19 cellular contexts compared by ENCODE assay signal in genomic region chr1:27203946-27204345, GRCh38. TPM values are rescaled to one million over a fixed set of nuclear protein-coding genes. Genes with fewer than 3 reads are reported as not detected.
DNase-seq lines count a peak whose midpoint lies in the region; ATAC-seq, FAIRE-seq and TF ChIP-seq lines count a peak whose summit lies in the region.
"Had no signal": no experiment of that assay in that cellular context is flagged by ENCODE, and none has a peak within 500 bp of the region (broad histone marks: within the 10 kb centered on the region; RNA-seq: fewer than 3 reads in every experiment).

No MANE protein-coding gene starts in this region.

- H4K91ac ChIP-seq in IMR-90 (ENCODE audit: insufficient read depth, low read depth, low read length) = no peak overlapping the region
- H4K91ac ChIP-seq in H1 (replicated peaks; ENCODE audit: insufficient read length, low read length) = no peak overlapping the region
- H4K91ac ChIP-seq in trophoblast cell (ENCODE audit: low read depth, low read length) = no peak overlapping the region

- intact Hi-C loops in IMR-90 (cut with micrococcal nuclease) = no loop called here

- H3K14ac ChIP-seq in IMR-90 (replicated peaks; ENCODE audit: low read depth, low read length) (0 out of 2 replicates have a peak overlapping the region, but pooled peaks have one; percentile 8), H1 (ENCODE audit: insufficient read length) (no peak overlapping the region), trophoblast cell (ENCODE audit: low read length) (no peak overlapping the region)

- H2BK12ac ChIP-seq in H1 (ENCODE audit: low read depth, low read length) (no peak overlapping the region), trophoblast cell (ENCODE audit: low read length) (no peak overlapping the region)

- no peak for ATAC-seq in IMR-90 (ENCODE audit: low read depth)

- H3K23me2 ChIP-seq in H1 (ENCODE audit: low read depth, low read length) = no peaks in the 10 kb centered on the region

- no peak overlapping the region for H3K18ac ChIP-seq in IMR-90 (ENCODE audit: low read depth, low read length)
- H3K18ac ChIP-seq in H1 (ENCODE audit: extremely low read depth, low read length) = no peak overlapping the region
- H3K18ac ChIP-seq in trophoblast cell (ENCODE audit: low read length) = no peak overlapping the region

- H3K79me2 ChIP-seq in H1 (ENCODE audit: control insufficient read depth in 1 of 2, insufficient read depth in 2 of 2, low read length in 2 of 2) = no peaks in the 10 kb centered on the region
- H3K79me2 ChIP-seq in trophoblast cell (ENCODE audit: control insufficient read depth, insufficient read depth, low read length, poor library complexity) = no peaks in the 10 kb centered on the region

- H2BK15ac ChIP-seq in IMR-90 (ENCODE audit: low read depth, low read length) (no peak overlapping the region), H1 (ENCODE audit: low read length) (no peak overlapping the region)

- peaks cover 22% of the 10 kb centered on the region for H3K27me3 ChIP-seq in IMR-90 (ENCODE audit: control insufficient read depth, insufficient read depth, low read length)
- H3K27me3 ChIP-seq in H1 (replicated peaks in 1 of 4; ENCODE audit: control insufficient read depth in 3 of 4, extremely low read depth in 1 of 4, insufficient read depth in 3 of 4, low read length in 3 of 4) = no peaks in the 10 kb centered on the region
- no peaks in the 10 kb centered on the region for H3K27me3 ChIP-seq in trophoblast cell (ENCODE audit: insufficient read depth, low read length)
- no peaks in the 10 kb centered on the region for H3K27me3 ChIP-seq in effector memory CD4-positive, alpha-beta T cell (replicated peaks; ENCODE audit: control insufficient read depth, insufficient read depth, low read length, poor library complexity, severe bottlenecking)
- H3K27me3 ChIP-seq in brain microvascular endothelial cell (replicated peaks) = no peaks in the 10 kb centered on the region

- no peak for TF ChIP-seq POLR2A in IMR-90 (IDR thresholded peaks at IDR 0.05; ENCODE audit: low read depth, low read length)
- no peak for TF ChIP-seq POLR2A in H1 (IDR thresholded peaks at IDR 0.05; ENCODE audit: control extremely low read depth in 1 of 2, low read depth in 2 of 2, low read length in 2 of 2)

- no peak overlapping the region for H2AK9ac ChIP-seq in IMR-90 (replicated peaks; ENCODE audit: low read depth, low read length, poor library complexity)

- H3K4me2 ChIP-seq in IMR-90 (ENCODE audit: low read depth, low read length) (no peak overlapping the region), H1 (ENCODE audit: insufficient read depth in 1 of 2, low read depth in 2 of 2, low read length in 2 of 2) (no peak overlapping the region), trophoblast cell (ENCODE audit: low read length) (no peak overlapping the region)

- H2BK20ac ChIP-seq in IMR-90 (ENCODE audit: low read depth, low read length) (no peak overlapping the region), H1 (ENCODE audit: low read length) (no peak overlapping the region)

- H2AK5ac ChIP-seq in IMR-90 (ENCODE audit: low read depth, low read length) (no peak overlapping the region), H1 (ENCODE audit: low read depth, low read length) (no peak overlapping the region), trophoblast cell (ENCODE audit: low read length) (no peak overlapping the region)

- H3K56ac ChIP-seq in IMR-90 (ENCODE audit: extremely low read depth, insufficient read depth, low read length) = no peak overlapping the region
- no peak overlapping the region for H3K56ac ChIP-seq in H1 (replicated peaks; ENCODE audit: insufficient read length, low read depth, low read length)

- dilution Hi-C loops in IMR-90 (cut with HindIII; ENCODE audit: low sequenced_read_pairs, unreplicated experiment) = no loop called here

- H3K27ac ChIP-seq in IMR-90 (ENCODE audit: insufficient read depth, low read length) = no peak overlapping the region
- no peak overlapping the region for H3K27ac ChIP-seq in H1 (ENCODE audit: low read depth, low read length)
- H3K27ac ChIP-seq in trophoblast cell (ENCODE audit: low read depth, low read length) = no peak overlapping the region
- H3K27ac ChIP-seq in effector memory CD4-positive, alpha-beta T cell (ENCODE audit: insufficient read depth, low read length, poor library complexity, severe bottlenecking) = no peak overlapping the region
- H3K27ac ChIP-seq in brain microvascular endothelial cell = no peak overlapping the region
- H3K27ac ChIP-seq: SK-N-MC had no signal

- no peaks in the 10 kb centered on the region for H4K20me1 ChIP-seq in IMR-90 (ENCODE audit: insufficient read depth, low read length)
- no peaks in the 10 kb centered on the region for H4K20me1 ChIP-seq in H1 (replicated peaks in 1 of 2; ENCODE audit: control insufficient read depth in 1 of 2, insufficient read depth in 2 of 2, low read length in 2 of 2)

- CTCF ChIA-PET in IMR-90 (lab: Yijun Ruan, JAX) (interaction anchor here (0.5 kb wide), 1 partner anchor 72 kb away, joined by 3 read pairs; no protein-coding TSS in a partner anchor), H1 (lab: Charles Lee; ENCODE audit: partially characterized antibody) (interaction anchor here (0.8 to 1.2 kb wide), 3 partner anchors 16 to 101 kb away, joined by 3 to 4 read pairs (median 3); no protein-coding TSS in a partner anchor)

- TF ChIP-seq CTCF in IMR-90 (conservative IDR thresholded peaks at IDR 0.05; ENCODE audit: low read depth, low read length) = no peak
- TF ChIP-seq CTCF in H1 (IDR thresholded peaks at IDR 0.05; ENCODE audit: control extremely low read depth in 1 of 3, insufficient read depth in 1 of 3, low read depth in 1 of 3, low read length in 3 of 3) = no peak
- TF ChIP-seq CTCF in brain microvascular endothelial cell (IDR thresholded peaks at IDR 0.05; ENCODE audit: low read depth, low read length, missing control alignments) = no peak

- TF ChIP-seq EP300 in H1 (IDR thresholded peaks at IDR 0.05; ENCODE audit: borderline replicate concordance in 1 of 2, low read depth in 2 of 2, low read length in 2 of 2) = no peak

- H3K4me1 ChIP-seq in IMR-90 (ENCODE audit: control insufficient read depth, insufficient read depth, low read length) (peaks cover 2% of the 10 kb centered on the region; the same call in 1 of the 2 replicates), H1 (replicated peaks in 1 of 4; ENCODE audit: control insufficient read depth in 3 of 4, insufficient read depth in 4 of 4, low read length in 3 of 4) (no peaks in the 10 kb centered on the region), trophoblast cell (ENCODE audit: control insufficient read depth in 1 of 2, insufficient read depth in 2 of 2, low read length in 2 of 2) (no peaks in the 10 kb centered on the region)
- no peaks in the 10 kb centered on the region for H3K4me1 ChIP-seq in effector memory CD4-positive, alpha-beta T cell (ENCODE audit: control insufficient read depth, insufficient read depth, low read length, poor library complexity, severe bottlenecking)
- H3K4me1 ChIP-seq: HAP-1 had no signal

- no peak overlapping the region for H4K12ac ChIP-seq in trophoblast cell (ENCODE audit: low read depth, low read length)

- peak; percentile 51 for DNase-seq in GM03348 (ENCODE audit: low spot score)
- peak; percentile 16 for DNase-seq in IMR-90
- no peak for DNase-seq in H1 (ENCODE audit: low read depth in 1 of 2, low spot score in 2 of 2)
- peak; percentile 54 to 82 for DNase-seq in trophoblast cell
- no peak for DNase-seq in activated naive CD4-positive, alpha-beta T cell (lab: John Stamatoyannopoulos, UW)
- DNase-seq in NCI-H774 (lab: John Stamatoyannopoulos, UW) = no peak
- no peak for DNase-seq in effector memory CD4-positive, alpha-beta T cell
- DNase-seq in brain microvascular endothelial cell = no peak
- DNase-seq: ACHN, COR-L47, DMS153, KBM-7, MV-4-11, NCI-H1694 treated with DMSO at 0.1 percent for 48 hours, NCI-H510A, NCI-H748 treated with DMSO at 0.1 percent for 48 hours, SHP77 had no signal

- H2AFZ ChIP-seq in IMR-90 (replicated peaks; ENCODE audit: low read length, poor library complexity) = peak overlapping the region; percentile 53
- peak overlapping the region; percentile 42; the same call in 1 of the 2 replicates for H2AFZ ChIP-seq in H1 (ENCODE audit: low read length)
- H2AFZ ChIP-seq in trophoblast cell (ENCODE audit: insufficient read depth, low read length, poor library complexity) = no peak overlapping the region

- no peak for FAIRE-seq in H1 (lab: Jason Lieb, UNC)

- H2BK5ac ChIP-seq in IMR-90 (ENCODE audit: low read depth, low read length, poor library complexity, severe bottlenecking) (no peak overlapping the region), H1 (ENCODE audit: low read depth, low read length) (no peak overlapping the region), trophoblast cell (ENCODE audit: low read depth, low read length, poor library complexity) (no peak overlapping the region)

- H4K5ac ChIP-seq in IMR-90 (ENCODE audit: low read depth, low read length) (no peak overlapping the region), H1 (ENCODE audit: insufficient read length, low read depth, low read length) (no peak overlapping the region)

- H3K9ac ChIP-seq in IMR-90 (ENCODE audit: low read depth, low read length) = no peak overlapping the region
- no peak overlapping the region for H3K9ac ChIP-seq in H1 (replicated peaks in 1 of 4; ENCODE audit: extremely low read depth in 1 of 4, low read depth in 3 of 4, low read length in 3 of 4)
- H3K9ac ChIP-seq in trophoblast cell (ENCODE audit: low read length) = no peak overlapping the region

- no peak overlapping the region for H3K4me3 ChIP-seq in IMR-90 (ENCODE audit: insufficient read depth, low read depth, low read length)
- no peak overlapping the region for H3K4me3 ChIP-seq in H1 (ENCODE audit: extremely low read depth in 1 of 4, insufficient read depth in 2 of 4, low read depth in 3 of 4, low read length in 4 of 4)
- no peak overlapping the region for H3K4me3 ChIP-seq in trophoblast cell (ENCODE audit: low read depth, low read length)
- H3K4me3 ChIP-seq in effector memory CD4-positive, alpha-beta T cell (ENCODE audit: insufficient read depth, low read depth, low read length, poor library complexity, severe bottlenecking) = no peak overlapping the region
- H3K4me3 ChIP-seq in brain microvascular endothelial cell (ENCODE audit: low read depth, low read length) = no peak overlapping the region
- H3K4me3 ChIP-seq: HAP-1, SK-N-MC had no signal

- H3K79me1 ChIP-seq in IMR-90 (ENCODE audit: low read depth in 1 of 2, low read length in 2 of 2) (no peaks in the 10 kb centered on the region), H1 (ENCODE audit: low read depth, low read length) (no peaks in the 10 kb centered on the region), trophoblast cell (ENCODE audit: low read length) (no peaks in the 10 kb centered on the region)

- POLR2A ChIA-PET in IMR-90 (lab: Charles Lee; ENCODE audit: unreplicated experiment) (no interaction called here), H1 (lab: Charles Lee; ENCODE audit: partially characterized antibody) (interaction anchor here (1.6 kb wide), 1 partner anchor 49 kb away, joined by 5 read pairs; the partner anchor contains the start of gene SLC9A1)

- no peaks in the 10 kb centered on the region for H3K9me1 ChIP-seq in IMR-90 (ENCODE audit: insufficient read depth, low read length)

- no TSS peak for BruUV-seq in IMR-90 (replicated peaks; lab: Mats Ljungman, UMichigan)

- no peaks in the 10 kb centered on the region for H3K36me3 ChIP-seq in IMR-90 (ENCODE audit: control insufficient read depth, insufficient read depth, low read length)
- no peaks in the 10 kb centered on the region for H3K36me3 ChIP-seq in H1 (ENCODE audit: control insufficient read depth in 2 of 4, insufficient read depth in 4 of 4, low read length in 3 of 4)
- no peaks in the 10 kb centered on the region for H3K36me3 ChIP-seq in trophoblast cell (ENCODE audit: control insufficient read depth in 1 of 2, insufficient read depth in 2 of 2, low read length in 2 of 2)
- no peaks in the 10 kb centered on the region for H3K36me3 ChIP-seq in effector memory CD4-positive, alpha-beta T cell (ENCODE audit: control insufficient read depth, insufficient read depth, low read length)
- no peaks in the 10 kb centered on the region for H3K36me3 ChIP-seq in brain microvascular endothelial cell (replicated peaks)
- H3K36me3 ChIP-seq: HAP-1 had no signal

- TF ChIP-seq RAD21 in IMR-90 (IDR thresholded peaks at IDR 0.05; ENCODE audit: low read length) = no peak
- TF ChIP-seq RAD21 in H1 (IDR thresholded peaks at IDR 0.05 in 1 of 2, conservative IDR thresholded peaks at IDR 0.05 in 1 of 2; ENCODE audit: low read depth in 2 of 2, low read length in 2 of 2) = no peak

- H4K8ac ChIP-seq in IMR-90 (ENCODE audit: low read depth in 2 of 2, low read length in 2 of 2) = no peak overlapping the region
- no peak overlapping the region for H4K8ac ChIP-seq in H1 (ENCODE audit: extremely low read depth, insufficient read depth, low read length)
- no peak overlapping the region for H4K8ac ChIP-seq in trophoblast cell (ENCODE audit: low read depth, low read length)

- in situ Hi-C loops in IMR-90 (cut with MboI; ENCODE audit: low sequenced_read_pairs) (no loop called here), brain microvascular endothelial cell (cut with HindIII; ENCODE audit: low pct_ligation_motif_present, low sequenced_read_pairs) (no loop called here)

- WGBS in IMR-90 (ENCODE audit: extremely low coverage in 2 of 2, insufficient read length in 1 of 2), 2 experiments = no CpG with 5 or more reads among the region's 1 CpG
- 89% methylated on average over 1 of the region's 1 CpG; no CpG with 5 or more reads in 1 of the 2 experiments for whole genome bisulfite sequencing in H1 (ENCODE audit: extremely low coverage in 1 of 2, insufficient coverage in 1 of 2, insufficient read length in 1 of 2, insufficient replicate concordance in 2 of 2, low coverage in 1 of 2, low lambda C conversion rate in 2 of 2, missing lambda C conversion rate in 1 of 2), 2 experiments
- no CpG with 5 or more reads among the region's 1 CpG for WGBS in trophoblast cell (ENCODE audit: extremely low coverage, insufficient coverage, insufficient read length)

- H3K4ac ChIP-seq in IMR-90 (ENCODE audit: low read depth, low read length) (no peak overlapping the region), H1 (replicated peaks; ENCODE audit: insufficient read length, low read depth, low read length) (no peak overlapping the region), trophoblast cell (ENCODE audit: low read depth, low read length) (no peak overlapping the region)

- H2BK120ac ChIP-seq in IMR-90 (ENCODE audit: low read depth, low read length) = 0 out of 2 replicates have a peak overlapping the region, but pooled peaks have one; percentile 23
- no peak overlapping the region for H2BK120ac ChIP-seq in H1 (replicated peaks; ENCODE audit: low read depth, low read length)
- no peak overlapping the region for H2BK120ac ChIP-seq in trophoblast cell (ENCODE audit: insufficient read depth, low read length, poor library complexity)

- H3K23ac ChIP-seq in IMR-90 (ENCODE audit: low read depth, low read length) (no peak overlapping the region), H1 (ENCODE audit: insufficient read length) (no peak overlapping the region), trophoblast cell (ENCODE audit: low read length) (no peak overlapping the region)

- H3K9me3 ChIP-seq in IMR-90 (ENCODE audit: control insufficient read depth, insufficient read depth, low read length) (no peaks in the 10 kb centered on the region), H1 (ENCODE audit: insufficient read depth in 2 of 2, low read depth in 1 of 2, low read length in 1 of 2) (no peaks in the 10 kb centered on the region), trophoblast cell (ENCODE audit: insufficient read depth, low read depth, low read length) (no peaks in the 10 kb centered on the region)
- H3K9me3 ChIP-seq in effector memory CD4-positive, alpha-beta T cell (ENCODE audit: control insufficient read depth, low read length) = no peaks in the 10 kb centered on the region
- H3K9me3 ChIP-seq: HAP-1 had no signal

RNA-seq across cellular contexts. Expression of gene WDTC1, which starts 30.5 kb away (rescaled TPM):
- total RNA-seq in IMR-90 (2012; rRNA removed) = 9.9 and 10.0 TPM in 2 replicates
- polyA plus RNA-seq in IMR-90 (2012; rRNA removed) (15.2 and 16.4 TPM in 2 replicates), H1 (2011; rRNA removed) (7.5 and 11.7 TPM in 2 replicates)
- polyA plus RNA-seq in IMR-90 (2012; cell fraction: cytosol; rRNA removed) = 9.8 and 14.4 TPM in 2 replicates
- 16.0 and 18.5 TPM in 2 replicates for polyA plus RNA-seq in IMR-90 (2012; cell fraction: nucleus; rRNA removed; ENCODE audit: low replicate concordance)
- 17.5 and 18.7 TPM in 2 replicates for total RNA-seq in H1 (2021; fragmentation: NEBNext Ultra II Directional; extraction: Animal tissue kit (Norgen Biotek cat#: 25700))
- polyA plus RNA-seq in H1 (2011; cell fraction: cytosol; rRNA removed) = 6.8 TPM
- 12.9 TPM for polyA plus RNA-seq in H1 (2011; cell fraction: nucleus; rRNA removed)
- polyA plus RNA-seq in H1 (2012, experiment 1 of 2) = 12.5 to 18.7 TPM (median 15.7 TPM) in 4 replicates
- polyA plus RNA-seq in H1 (2012, experiment 2 of 2) = 16.4 TPM
- polyA plus RNA-seq in H1 (2013, experiment 1 of 2) = 8.9 TPM
- polyA plus RNA-seq in H1 (2013, experiment 2 of 2) = 8.7 TPM
- polyA minus RNA-seq in H1 (2011; rRNA and poly(A)+ RNA removed) = 12.5 and 15.4 TPM in 2 replicates
- polyA minus RNA-seq in H1 (2011; cell fraction: cytosol; rRNA and poly(A)+ RNA removed) = 6.4 TPM
- 5.8 TPM for polyA minus RNA-seq in H1 (2011; cell fraction: nucleus; rRNA and poly(A)+ RNA removed)
- 12.8 and 13.3 TPM in 2 replicates for polyA plus RNA-seq in trophoblast cell (2013)

RNA-seq across cellular contexts. Expression of gene SLC9A1, which starts 49.0 kb away (rescaled TPM):
- 1.9 and 2.0 TPM in 2 replicates for total RNA-seq in IMR-90 (2012; rRNA removed)
- polyA plus RNA-seq in IMR-90 (2012; rRNA removed) (20.5 and 21.2 TPM in 2 replicates), H1 (2011; rRNA removed) (11.3 and 17.3 TPM in 2 replicates)
- polyA plus RNA-seq in IMR-90 (2012; cell fraction: cytosol; rRNA removed) = 14.3 and 19.8 TPM in 2 replicates
- polyA plus RNA-seq in IMR-90 (2012; cell fraction: nucleus; rRNA removed; ENCODE audit: low replicate concordance) = 30.7 and 36.7 TPM in 2 replicates
- 25.1 and 25.5 TPM in 2 replicates for total RNA-seq in H1 (2021; fragmentation: NEBNext Ultra II Directional; extraction: Animal tissue kit (Norgen Biotek cat#: 25700))
- 6.0 TPM for polyA plus RNA-seq in H1 (2011; cell fraction: cytosol; rRNA removed)
- 16.9 TPM for polyA plus RNA-seq in H1 (2011; cell fraction: nucleus; rRNA removed)
- 17.6 to 24.0 TPM (median 21.1 TPM) in 4 replicates for polyA plus RNA-seq in H1 (2012, experiment 1 of 2)
- polyA plus RNA-seq in H1 (2012, experiment 2 of 2) = 16.8 TPM
- polyA plus RNA-seq in H1 (2013, experiment 1 of 2) = 37.1 TPM
- polyA plus RNA-seq in H1 (2013, experiment 2 of 2) = 31.2 TPM
- polyA minus RNA-seq in H1 (2011; rRNA and poly(A)+ RNA removed) = 7.7 and 11.4 TPM in 2 replicates
- 11.7 TPM for polyA minus RNA-seq in H1 (2011; cell fraction: cytosol; rRNA and poly(A)+ RNA removed)
- polyA minus RNA-seq in H1 (2011; cell fraction: nucleus; rRNA and poly(A)+ RNA removed) = 11.3 TPM
- polyA plus RNA-seq in trophoblast cell (2013) = 114 and 122 TPM in 2 replicates

Comparison
In these comparisons a context has a peak if more than half of its experiments do, and no peak if none do; other contexts are left out.
1. DNase-seq: peak in GM03348 (single experiment), IMR-90 (single experiment) and trophoblast cell (2 of 2); none in H1 (0 of 2), activated naive CD4-positive, alpha-beta T cell (0 of 4), NCI-H774 (single experiment), effector memory CD4-positive, alpha-beta T cell (0 of 3) and brain microvascular endothelial cell (single experiment).